Comparison of ENCODE assay signal across 2 cellular contexts in the genomic region with DNA sequence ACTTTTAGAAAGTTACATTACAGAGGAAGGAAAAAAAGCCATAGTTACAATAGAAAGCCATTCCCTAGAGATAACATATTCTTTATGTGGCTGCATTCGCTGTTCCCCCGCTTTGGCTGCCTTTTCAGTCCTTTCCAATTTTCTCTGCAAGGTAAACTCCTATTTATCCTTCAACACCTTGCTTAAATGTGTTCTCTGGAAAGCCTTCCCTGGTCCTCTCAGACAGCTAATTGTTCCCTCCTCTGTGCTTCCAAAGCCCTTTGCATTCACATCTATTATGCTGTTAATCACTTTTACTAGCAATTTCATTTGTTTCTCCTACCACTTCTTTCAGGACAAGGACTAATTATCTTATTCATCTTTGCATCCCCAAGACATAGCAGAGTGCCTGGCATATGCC.
TF ChIP-seq lines count a peak whose summit lies in the region.

No MANE protein-coding gene starts in this region.

TF ChIP-seq in HEK293, 187 proteins besides CTCF, POLR2A, EP300 and RAD21:
- no peak for TF ChIP-seq IKZF3 (tag by site-specific recombination; IDR thresholded peaks at IDR 0.05)
- no peak for TF ChIP-seq ZFP69B (tag by site-specific recombination; IDR thresholded peaks at IDR 0.05)
- no peak for TF ChIP-seq ZNF621 (tag by site-specific recombination; IDR thresholded peaks at IDR 0.05)
- TF ChIP-seq ZNF324 (tag by site-specific recombination; IDR thresholded peaks at IDR 0.05): no peak
- no peak for TF ChIP-seq ZNF660 (tag by site-specific recombination; IDR thresholded peaks at IDR 0.05)
- TF ChIP-seq SP7 (tag by site-specific recombination; IDR thresholded peaks at IDR 0.05): no peak
- TF ChIP-seq, protein P1, sequence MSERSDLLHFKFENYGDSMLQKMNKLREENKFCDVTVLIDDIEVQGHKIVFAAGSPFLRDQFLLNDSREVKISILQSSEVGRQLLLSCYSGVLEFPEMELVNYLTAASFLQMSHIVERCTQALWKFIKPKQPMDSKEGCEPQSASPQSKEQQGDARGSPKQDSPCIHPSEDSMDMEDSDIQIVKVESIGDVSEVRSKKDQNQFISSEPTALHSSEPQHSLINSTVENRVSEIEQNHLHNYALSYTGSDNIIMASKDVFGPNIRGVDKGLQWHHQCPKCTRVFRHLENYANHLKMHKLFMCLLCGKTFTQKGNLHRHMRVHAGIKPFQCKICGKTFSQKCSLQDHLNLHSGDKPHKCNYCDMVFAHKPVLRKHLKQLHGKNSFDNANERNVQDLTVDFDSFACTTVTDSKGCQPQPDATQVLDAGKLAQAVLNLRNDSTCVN (tag by site-specific recombination; optimal IDR thresholded peaks at IDR 0.05): no peak
- TF ChIP-seq ZNF354C (tag by site-specific recombination; IDR thresholded peaks at IDR 0.05; ENCODE audit: borderline replicate concordance, low read depth): no peak
- TF ChIP-seq ZNF510 (tag by site-specific recombination; IDR thresholded peaks at IDR 0.05; ENCODE audit: insufficient replicate concordance): no peak
- TF ChIP-seq, protein P2, sequence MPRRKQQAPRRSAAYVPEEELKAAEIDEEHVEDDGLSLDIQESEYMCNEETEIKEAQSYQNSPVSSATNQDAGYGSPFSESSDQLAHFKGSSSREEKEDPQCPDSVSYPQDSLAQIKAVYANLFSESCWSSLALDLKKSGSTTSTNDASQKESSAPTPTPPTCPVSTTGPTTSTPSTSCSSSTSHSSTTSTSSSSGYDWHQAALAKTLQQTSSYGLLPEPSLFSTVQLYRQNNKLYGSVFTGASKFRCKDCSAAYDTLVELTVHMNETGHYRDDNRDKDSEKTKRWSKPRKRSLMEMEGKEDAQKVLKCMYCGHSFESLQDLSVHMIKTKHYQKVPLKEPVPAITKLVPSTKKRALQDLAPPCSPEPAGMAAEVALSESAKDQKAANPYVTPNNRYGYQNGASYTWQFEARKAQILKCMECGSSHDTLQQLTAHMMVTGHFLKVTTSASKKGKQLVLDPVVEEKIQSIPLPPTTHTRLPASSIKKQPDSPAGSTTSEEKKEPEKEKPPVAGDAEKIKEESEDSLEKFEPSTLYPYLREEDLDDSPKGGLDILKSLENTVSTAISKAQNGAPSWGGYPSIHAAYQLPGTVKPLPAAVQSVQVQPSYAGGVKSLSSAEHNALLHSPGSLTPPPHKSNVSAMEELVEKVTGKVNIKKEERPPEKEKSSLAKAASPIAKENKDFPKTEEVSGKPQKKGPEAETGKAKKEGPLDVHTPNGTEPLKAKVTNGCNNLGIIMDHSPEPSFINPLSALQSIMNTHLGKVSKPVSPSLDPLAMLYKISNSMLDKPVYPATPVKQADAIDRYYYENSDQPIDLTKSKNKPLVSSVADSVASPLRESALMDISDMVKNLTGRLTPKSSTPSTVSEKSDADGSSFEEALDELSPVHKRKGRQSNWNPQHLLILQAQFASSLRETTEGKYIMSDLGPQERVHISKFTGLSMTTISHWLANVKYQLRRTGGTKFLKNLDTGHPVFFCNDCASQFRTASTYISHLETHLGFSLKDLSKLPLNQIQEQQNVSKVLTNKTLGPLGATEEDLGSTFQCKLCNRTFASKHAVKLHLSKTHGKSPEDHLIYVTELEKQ (tag by site-specific recombination; IDR thresholded peaks at IDR 0.05; ENCODE audit: borderline replicate concordance): no peak
- TF ChIP-seq ZBTB1 (tag by site-specific recombination; IDR thresholded peaks at IDR 0.05): no peak
- TF ChIP-seq PRDM1 (tag by site-specific recombination; IDR thresholded peaks at IDR 0.05): 0 out of 2 replicates have a peak, but pooled peaks have one; percentile 39
- peak; percentile 10; the same call in 1 of the 2 replicates for TF ChIP-seq GLIS1 (tag by site-specific recombination; IDR thresholded peaks at IDR 0.05)
- no peak for TF ChIP-seq ZNF830 (tag by site-specific recombination; IDR thresholded peaks at IDR 0.05; ENCODE audit: low read depth)
- TF ChIP-seq ZFP3 (tag by site-specific recombination; IDR thresholded peaks at IDR 0.05; ENCODE audit: low read depth): peak; percentile 79
- TF ChIP-seq ZNF785 (tag by site-specific recombination; IDR thresholded peaks at IDR 0.05): no peak
TF ChIP-seq in HEK293: peak in this region for 3.

TF ChIP-seq in K562, 482 proteins besides CTCF, POLR2A, EP300 and RAD21:
- TF ChIP-seq MCM2 (IDR thresholded peaks at IDR 0.05; ENCODE audit: low read depth): no peak
- no peak for TF ChIP-seq RBM34 (IDR thresholded peaks at IDR 0.05; ENCODE audit: borderline replicate concordance, insufficient read depth, low read length)
